Comparison of ENCODE assay signal across 1 cellular context in genomic region chr11:6647836-6648235, GRCh38.
TF ChIP-seq lines count a peak whose summit lies in the region.

No MANE protein-coding gene starts in this region.

TF ChIP-seq in IMR-90, 13 proteins besides CTCF, POLR2A, EP300 and RAD21:
- TF ChIP-seq FOS (IDR thresholded peaks at IDR 0.05; ENCODE audit: low read depth, low read length) (no peak), RFX5 (IDR thresholded peaks at IDR 0.05; ENCODE audit: low read depth, low read length) (no peak), NFE2L2 (IDR thresholded peaks at IDR 0.05; ENCODE audit: low read depth, low read length) (no peak), ELK1 (IDR thresholded peaks at IDR 0.05; ENCODE audit: borderline replicate concordance, low read depth, low read length) (no peak), MAZ (IDR thresholded peaks at IDR 0.05; ENCODE audit: borderline replicate concordance, low read depth, low read length) (no peak), CEBPB (IDR thresholded peaks at IDR 0.05; ENCODE audit: low read depth, low read length) (no peak), MAFK (IDR thresholded peaks at IDR 0.05; ENCODE audit: low read depth, low read length) (no peak)
- TF ChIP-seq, protein P1, sequence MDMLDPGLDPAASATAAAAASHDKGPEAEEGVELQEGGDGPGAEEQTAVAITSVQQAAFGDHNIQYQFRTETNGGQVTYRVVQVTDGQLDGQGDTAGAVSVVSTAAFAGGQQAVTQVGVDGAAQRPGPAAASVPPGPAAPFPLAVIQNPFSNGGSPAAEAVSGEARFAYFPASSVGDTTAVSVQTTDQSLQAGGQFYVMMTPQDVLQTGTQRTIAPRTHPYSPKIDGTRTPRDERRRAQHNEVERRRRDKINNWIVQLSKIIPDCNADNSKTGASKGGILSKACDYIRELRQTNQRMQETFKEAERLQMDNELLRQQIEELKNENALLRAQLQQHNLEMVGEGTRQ (IDR thresholded peaks at IDR 0.05; ENCODE audit: low read depth, low read length), result no peak
